10 cellular contexts compared by ENCODE assay signal in genomic region chr1:41650176-41650519, GRCh38.
DNase-seq lines count a peak whose midpoint lies in the region; ATAC-seq and TF ChIP-seq lines count a peak whose summit lies in the region.
"Had no signal": no experiment of that assay in that cellular context is flagged by ENCODE, and none has a peak within 500 bp of the region (broad histone marks: within the 10 kb centered on the region; RNA-seq: fewer than 3 reads in every experiment).

No MANE protein-coding gene starts in this region.

- no peak for TF ChIP-seq CTCF in endodermal cell (conservative IDR thresholded peaks at IDR 0.05)
- TF ChIP-seq CTCF in Calu3 (IDR thresholded peaks at IDR 0.05; ENCODE audit: unreplicated experiment), result no peak

- H3K27me3 Mint-ChIP-seq in activated CD4-positive, alpha-beta T cell treated with anti-CD3 and anti-CD28 coated beads, Interleukin-2, amount 10 ng/mL, durations not matched to agents 24 days and 14 days, result no peaks in the 10 kb centered on the region
- no peaks in the 10 kb centered on the region for H3K27me3 Mint-ChIP-seq in endodermal cell (ENCODE audit: insufficient read depth)
- no peaks in the 10 kb centered on the region for H3K27me3 Mint-ChIP-seq in stimulated activated memory B cell treated with anti-CD40 and anti-IgM and Interleukin-4, amounts not matched to agents 10 μg/mL and 1 μg/mL and 100 μg/mL, for 72 hours
- H3K27me3 Mint-ChIP-seq in Calu3 (ENCODE audit: unreplicated experiment), result no peaks in the 10 kb centered on the region

- no peak overlapping the region for H3K27ac ChIP-seq in endodermal cell (ENCODE audit: low read depth, low read length)
- H3K27ac ChIP-seq: A549 had no signal

- H3K36me3 Mint-ChIP-seq in activated CD4-positive, alpha-beta T cell treated with anti-CD3 and anti-CD28 coated beads, Interleukin-2, amount 10 ng/mL, durations not matched to agents 24 days and 14 days (ENCODE audit: low read depth), result peaks cover 62% of the 10 kb centered on the region
- no peaks in the 10 kb centered on the region for H3K36me3 Mint-ChIP-seq in endodermal cell (ENCODE audit: low read depth)
- H3K36me3 Mint-ChIP-seq in stimulated activated memory B cell treated with anti-CD40 and anti-IgM and Interleukin-4, amounts not matched to agents 10 μg/mL and 1 μg/mL and 100 μg/mL, for 72 hours, result peaks cover 42% of the 10 kb centered on the region
- H3K36me3 Mint-ChIP-seq in Calu3 (ENCODE audit: insufficient read depth, unreplicated experiment), result no peaks in the 10 kb centered on the region

- H3K9me3 Mint-ChIP-seq in activated CD4-positive, alpha-beta T cell treated with anti-CD3 and anti-CD28 coated beads, Interleukin-2, amount 10 ng/mL, durations not matched to agents 24 days and 14 days, result no peaks in the 10 kb centered on the region
- H3K9me3 Mint-ChIP-seq in endodermal cell (no peaks in the 10 kb centered on the region), Calu3 (ENCODE audit: low read depth, unreplicated experiment) (no peaks in the 10 kb centered on the region)
- H3K9me3 Mint-ChIP-seq in stimulated activated memory B cell treated with anti-CD40 and anti-IgM and Interleukin-4, amounts not matched to agents 10 μg/mL and 1 μg/mL and 100 μg/mL, for 72 hours, result no peaks in the 10 kb centered on the region

- ATAC-seq in stimulated activated memory B cell treated with anti-CD40 and anti-IgM and Interleukin-4, amounts not matched to agents 10 μg/mL and 1 μg/mL and 100 μg/mL, for 72 hours, result peak; percentile 48
- ATAC-seq in esophagus mucosa, result no peak
- ATAC-seq: A549, GM12878 had no signal

- BruUV-seq in Calu3 (replicated peaks; lab: Mats Ljungman, UMichigan), result no TSS peak

- H3K36me3 ChIP-seq in endodermal cell (ENCODE audit: control insufficient read depth, insufficient read depth, low read length), result no peaks in the 10 kb centered on the region

- no peak overlapping the region for H3K4me3 ChIP-seq in endodermal cell (ENCODE audit: low read length)
- H3K4me3 ChIP-seq: A549, GM12878 had no signal

- peak; percentile 25 for DNase-seq in NCI-H2227 (lab: John Stamatoyannopoulos, UW; ENCODE audit: unreplicated experiment)
- DNase-seq in NCI-H2227 treated with DMSO at 0.1 percent for 48 hours (lab: John Stamatoyannopoulos, UW), result no peak
- DNase-seq in activated CD4-positive, alpha-beta T cell treated with anti-CD3 and anti-CD28 coated beads, Interleukin-2, amount 10 ng/mL, durations not matched to agents 24 days and 14 days, result peak; percentile 72
- DNase-seq in endodermal cell, result peak; percentile 62
- DNase-seq in GM19240 (ENCODE audit: insufficient read length, low spot score), result no peak
- DNase-seq in Calu3, result no peak

- H3K4me1 ChIP-seq in endodermal cell (ENCODE audit: control insufficient read depth, insufficient read depth, low read length), result no peaks in the 10 kb centered on the region
- H3K4me1 ChIP-seq: A549 had no signal

- 51 to 71% methylated on average over 5 to 6 of the region's 7 CpGs for WGBS in endodermal cell (ENCODE audit: insufficient coverage in 1 of 2, insufficient read length in 1 of 2), 2 experiments

- intact Hi-C loops in activated CD4-positive, alpha-beta T cell treated with anti-CD3 and anti-CD28 coated beads, Interleukin-2, amount 10 ng/mL, durations not matched to agents 24 days and 14 days (cut with micrococcal nuclease), result loop anchor here (1.0 kb wide), 1 partner anchor 9 kb away; no protein-coding TSS in a partner anchor
- intact Hi-C loops in Calu3 (cut with micrococcal nuclease; ENCODE audit: unreplicated experiment), result no loop called here

- no peak overlapping the region for H3K9ac ChIP-seq in endodermal cell (ENCODE audit: extremely low read depth, low read length, poor library complexity, severe bottlenecking)

- no peaks in the 10 kb centered on the region for H3K27me3 ChIP-seq in endodermal cell (ENCODE audit: control insufficient read depth, insufficient read depth, low read length, poor library complexity, severe bottlenecking)

- CTCF ChIA-PET in Calu3 (lab: Charles Lee), result no interaction called here

- peak overlapping the region; percentile 55 for H3K4me3 Mint-ChIP-seq in activated CD4-positive, alpha-beta T cell treated with anti-CD3 and anti-CD28 coated beads, Interleukin-2, amount 10 ng/mL, durations not matched to agents 24 days and 14 days
- H3K4me3 Mint-ChIP-seq in endodermal cell (no peak overlapping the region), Calu3 (ENCODE audit: low read depth, unreplicated experiment) (no peak overlapping the region)
- peak overlapping the region; percentile 36 for H3K4me3 Mint-ChIP-seq in stimulated activated memory B cell treated with anti-CD40 and anti-IgM and Interleukin-4, amounts not matched to agents 10 μg/mL and 1 μg/mL and 100 μg/mL, for 72 hours

- peaks cover 76% of the 10 kb centered on the region for H3K4me1 Mint-ChIP-seq in activated CD4-positive, alpha-beta T cell treated with anti-CD3 and anti-CD28 coated beads, Interleukin-2, amount 10 ng/mL, durations not matched to agents 24 days and 14 days
- H3K4me1 Mint-ChIP-seq in endodermal cell (peaks cover 3% of the 10 kb centered on the region), Calu3 (ENCODE audit: low read depth, unreplicated experiment) (no peaks in the 10 kb centered on the region)
- H3K4me1 Mint-ChIP-seq in stimulated activated memory B cell treated with anti-CD40 and anti-IgM and Interleukin-4, amounts not matched to agents 10 μg/mL and 1 μg/mL and 100 μg/mL, for 72 hours, result peaks cover 76% of the 10 kb centered on the region

- H3K27ac Mint-ChIP-seq in activated CD4-positive, alpha-beta T cell treated with anti-CD3 and anti-CD28 coated beads, Interleukin-2, amount 10 ng/mL, durations not matched to agents 24 days and 14 days, result peak overlapping the region; percentile 80
- no peak overlapping the region for H3K27ac Mint-ChIP-seq in endodermal cell
- peak overlapping the region; percentile 78 for H3K27ac Mint-ChIP-seq in stimulated activated memory B cell treated with anti-CD40 and anti-IgM and Interleukin-4, amounts not matched to agents 10 μg/mL and 1 μg/mL and 100 μg/mL, for 72 hours
- no peak overlapping the region for H3K27ac Mint-ChIP-seq in Calu3 (ENCODE audit: unreplicated experiment)

- H3K9me3 ChIP-seq in endodermal cell (ENCODE audit: control insufficient read depth, low read length), result no peaks in the 10 kb centered on the region
- H3K9me3 ChIP-seq: A549 had no signal

Comparison
In these comparisons a context has a peak if more than half of its experiments do, and no peak if none do; other contexts are left out.
1. DNase-seq: peak in NCI-H2227 (single experiment), activated CD4-positive, alpha-beta T cell treated with anti-CD3 and anti-CD28 coated beads, Interleukin-2, amount 10 ng/mL, durations not matched to agents 24 days and 14 days (single experiment) and endodermal cell (single experiment); none in NCI-H2227 treated with DMSO at 0.1 percent for 48 hours (single experiment), GM19240 (single experiment) and Calu3 (single experiment).
2. H3K27ac Mint-ChIP-seq: peak in activated CD4-positive, alpha-beta T cell treated with anti-CD3 and anti-CD28 coated beads, Interleukin-2, amount 10 ng/mL, durations not matched to agents 24 days and 14 days (single experiment) and stimulated activated memory B cell treated with anti-CD40 and anti-IgM and Interleukin-4, amounts not matched to agents 10 μg/mL and 1 μg/mL and 100 μg/mL, for 72 hours (single experiment); none in endodermal cell (single experiment) and Calu3 (single experiment).
3. H3K4me3 Mint-ChIP-seq: peak in activated CD4-positive, alpha-beta T cell treated with anti-CD3 and anti-CD28 coated beads, Interleukin-2, amount 10 ng/mL, durations not matched to agents 24 days and 14 days (single experiment) and stimulated activated memory B cell treated with anti-CD40 and anti-IgM and Interleukin-4, amounts not matched to agents 10 μg/mL and 1 μg/mL and 100 μg/mL, for 72 hours (single experiment); none in endodermal cell (single experiment) and Calu3 (single experiment).